In genomic region chr3:197516890-197517606, GRCh38 we compare ENCODE assay signal across 8 cellular contexts. TPM values are rescaled to one million over a fixed set of nuclear protein-coding genes. Genes with fewer than 3 reads are reported as not detected.
DNase-seq lines count a peak whose midpoint lies in the region; ATAC-seq, FAIRE-seq and TF ChIP-seq lines count a peak whose summit lies in the region.
"Not testable (repeated sequence)": the region's sequence is repeated elsewhere in the genome, so short reads cannot be mapped to it uniquely, and the experiment has no call there.

No MANE protein-coding gene starts in this region.

- H3K79me2 ChIP-seq in SK-N-SH (ENCODE audit: insufficient read depth); astrocyte (ENCODE audit: insufficient read depth, low read length); fibroblast of lung (ENCODE audit: control insufficient read depth, insufficient read depth, low read length): not testable (repeated sequence)

- WGBS in SK-N-SH (ENCODE audit: low lambda C conversion rate): 49% methylated on average over 12 of the region's 12 CpGs

- not testable (repeated sequence) for H3K27me3 Mint-ChIP-seq in Calu3 (ENCODE audit: unreplicated experiment); activated CD8-positive, alpha-beta memory T cell treated with anti-CD3 and anti-CD28 coated beads, Interleukin-2, amount 10 ng/mL, durations not matched to agents 7 days and 5 days; astrocyte (ENCODE audit: low read depth, unreplicated experiment); naive B cell

- H3K4me1 ChIP-seq in HUES48 (ENCODE audit: control insufficient read depth, insufficient read depth, low read length) (peaks cover 15% of the 10 kb centered on the region), SK-N-SH (ENCODE audit: control insufficient read depth in 1 of 2, insufficient read depth in 2 of 2, low read depth in 1 of 2, low read length in 1 of 2) (peaks cover 13 to 28% of the 10 kb centered on the region in 2 experiments; a peak in 3 of 4 replicates), astrocyte (ENCODE audit: insufficient read depth, low read length) (peaks cover 13% of the 10 kb centered on the region), fibroblast of lung (ENCODE audit: control insufficient read depth, extremely low read depth, insufficient read depth, low read length) (peaks cover 13% of the 10 kb centered on the region)

- not testable (repeated sequence) for H3K9me3 ChIP-seq in HUES48 (ENCODE audit: control insufficient read depth, insufficient read depth, low read length); SK-N-SH; astrocyte (ENCODE audit: insufficient read depth, low read depth, low read length); fibroblast of lung (ENCODE audit: control insufficient read depth, insufficient read depth, low read depth, low read length)

- H3K36me3 Mint-ChIP-seq in Calu3 (ENCODE audit: insufficient read depth, unreplicated experiment) (peaks cover 44% of the 10 kb centered on the region), naive B cell (peaks cover 7 to 44% of the 10 kb centered on the region in 2 donors)
- peaks cover 53% of the 10 kb centered on the region for H3K36me3 Mint-ChIP-seq in activated CD8-positive, alpha-beta memory T cell treated with anti-CD3 and anti-CD28 coated beads, Interleukin-2, amount 10 ng/mL, durations not matched to agents 7 days and 5 days
- not testable (repeated sequence) for H3K36me3 Mint-ChIP-seq in astrocyte (ENCODE audit: low read depth, unreplicated experiment)

- H3K36me3 ChIP-seq in HUES48 (ENCODE audit: control insufficient read depth, insufficient read depth, low read length); SK-N-SH (replicated peaks in 1 of 2; ENCODE audit: control insufficient read depth in 1 of 2, insufficient read depth in 2 of 2, low read length in 1 of 2); astrocyte (ENCODE audit: insufficient read depth, low read length); fibroblast of lung (ENCODE audit: control insufficient read depth, insufficient read depth, low read length): not testable (repeated sequence)

- POLR2A ChIA-PET in SK-N-SH (lab: Yijun Ruan, JAX): not testable (repeated sequence)

- not testable (repeated sequence) for H3K9ac ChIP-seq in HUES48 (ENCODE audit: low read depth, low read length); SK-N-SH; fibroblast of lung (ENCODE audit: insufficient read depth, low read length)
- peak overlapping the region; percentile 84 for H3K9ac ChIP-seq in astrocyte (ENCODE audit: low read length)

- H3K4me2 ChIP-seq in SK-N-SH (peak overlapping the region; percentile 54), astrocyte (ENCODE audit: low read length) (peak overlapping the region; percentile 88), fibroblast of lung (ENCODE audit: extremely low read depth, insufficient read depth, low read length) (peak overlapping the region; percentile 59)

- TF ChIP-seq CTCF in Calu3 (IDR thresholded peaks at IDR 0.05; ENCODE audit: unreplicated experiment); SK-N-SH (IDR thresholded peaks at IDR 0.05); astrocyte (IDR thresholded peaks at IDR 0.05; ENCODE audit: insufficient read depth, low read depth, low read length); fibroblast of lung (conservative IDR thresholded peaks at IDR 0.05 in 1 of 2, IDR thresholded peaks at IDR 0.05 in 1 of 2; ENCODE audit: low read depth in 1 of 2, low read length in 2 of 2): not testable (repeated sequence)

- peaks cover 56% of the 10 kb centered on the region for H3K4me1 Mint-ChIP-seq in Calu3 (ENCODE audit: low read depth, unreplicated experiment)
- H3K4me1 Mint-ChIP-seq in activated CD8-positive, alpha-beta memory T cell treated with anti-CD3 and anti-CD28 coated beads, Interleukin-2, amount 10 ng/mL, durations not matched to agents 7 days and 5 days: peaks cover 15% of the 10 kb centered on the region
- H3K4me1 Mint-ChIP-seq in astrocyte (ENCODE audit: low read depth, unreplicated experiment): peaks cover 33% of the 10 kb centered on the region
- peaks cover 15 to 31% (median 22%) of the 10 kb centered on the region in 3 donors for H3K4me1 Mint-ChIP-seq in naive B cell

- H3K4me3 Mint-ChIP-seq in Calu3 (ENCODE audit: low read depth, unreplicated experiment): peak overlapping the region; percentile 53
- H3K4me3 Mint-ChIP-seq in activated CD8-positive, alpha-beta memory T cell treated with anti-CD3 and anti-CD28 coated beads, Interleukin-2, amount 10 ng/mL, durations not matched to agents 7 days and 5 days; astrocyte (ENCODE audit: unreplicated experiment): not testable (repeated sequence)
- H3K4me3 Mint-ChIP-seq in naive B cell: peak overlapping the region in 3 of 8 donors; percentile 29 to 55 (median 33)

- not testable (repeated sequence) for TF ChIP-seq RAD21 in SK-N-SH (IDR thresholded peaks at IDR 0.05; ENCODE audit: low read length)

- not testable (repeated sequence) for H3K9me3 Mint-ChIP-seq in Calu3 (ENCODE audit: low read depth, unreplicated experiment); activated CD8-positive, alpha-beta memory T cell treated with anti-CD3 and anti-CD28 coated beads, Interleukin-2, amount 10 ng/mL, durations not matched to agents 7 days and 5 days (ENCODE audit: low read depth); astrocyte (ENCODE audit: unreplicated experiment); naive B cell

- not testable (repeated sequence) for H3K27me3 ChIP-seq in HUES48 (ENCODE audit: control insufficient read depth, insufficient read depth, low read length); SK-N-SH (ENCODE audit: insufficient read depth); astrocyte (ENCODE audit: insufficient read depth, low read length); fibroblast of lung (ENCODE audit: control insufficient read depth, insufficient read depth, low read length)

- not testable (repeated sequence) for H3F3A ChIP-seq in SK-N-SH (replicated peaks; ENCODE audit: insufficient read depth)

- not testable (repeated sequence) for H4K20me1 ChIP-seq in SK-N-SH (ENCODE audit: insufficient read depth); astrocyte (ENCODE audit: insufficient read depth, low read length); fibroblast of lung (ENCODE audit: control insufficient read depth, extremely low read depth, insufficient read depth, low read length)

- BruUV-seq in Calu3 (replicated peaks; lab: Mats Ljungman, UMichigan): not testable (repeated sequence)

- not testable (repeated sequence) for FAIRE-seq in astrocyte (lab: Jason Lieb, UNC)

- CTCF ChIA-PET in Calu3 (lab: Charles Lee): interaction anchor here (0.7 to 1.0 kb wide), 2 partner anchors 23 to 38 kb away, joined by 3 read pairs; no protein-coding TSS in a partner anchor
- CTCF ChIA-PET in SK-N-SH (lab: Yijun Ruan, JAX); activated CD8-positive, alpha-beta memory T cell treated with anti-CD3 and anti-CD28 coated beads, Interleukin-2, amount 10 ng/mL, durations not matched to agents 7 days and 5 days (lab: Charles Lee): not testable (repeated sequence)

- intact Hi-C loops in Calu3 (cut with micrococcal nuclease; ENCODE audit: unreplicated experiment): not testable (repeated sequence)

- not testable (repeated sequence) for H2AFZ ChIP-seq in SK-N-SH (ENCODE audit: low read depth)
- H2AFZ ChIP-seq in astrocyte (ENCODE audit: low read depth, low read length) (peak overlapping the region; percentile 42), fibroblast of lung (ENCODE audit: low read length) (peak overlapping the region; percentile 17)

- not testable (repeated sequence) for H3K4me3 ChIP-seq in HUES48 (ENCODE audit: low read depth, low read length); SK-N-SH (ENCODE audit: low read depth in 2 of 2, low read length in 1 of 2); astrocyte (ENCODE audit: insufficient read depth, low read depth, low read length); fibroblast of lung (replicated peaks in 1 of 4; ENCODE audit: control extremely low read depth in 1 of 4, insufficient read depth in 1 of 4, low read depth in 3 of 4, low read length in 4 of 4)

- not testable (repeated sequence) for H3K9me2 ChIP-seq in SK-N-SH

- ATAC-seq in activated CD8-positive, alpha-beta memory T cell treated with anti-CD3 and anti-CD28 coated beads, Interleukin-2, amount 10 ng/mL, durations not matched to agents 7 days and 5 days: peak; percentile 17
- ATAC-seq in naive B cell (ENCODE audit: low read depth in 2 of 2): peak in 1 of 2 donors; percentile 50
- ATAC-seq in stimulated activated naive CD8-positive, alpha-beta T cell treated with anti-CD3 and anti-CD28 coated beads, Interleukin-15, Interleukin-2, amounts not matched to agents 100 U/mL and 50 U/mL, for 24 hours: peak; percentile 10

- H3K27ac ChIP-seq in HUES48 (ENCODE audit: low read depth, low read length) (peak overlapping the region; percentile 9), SK-N-SH (ENCODE audit: low read depth in 2 of 2, low read length in 1 of 2) (peak overlapping the region in 1 of 2 experiments; percentile 58; a peak in 2 of 4 replicates), astrocyte (ENCODE audit: low read depth, low read length) (peak overlapping the region; percentile 99), fibroblast of lung (ENCODE audit: insufficient read depth, low read length) (peak overlapping the region; percentile 51)

- H3K27ac Mint-ChIP-seq in Calu3 (ENCODE audit: unreplicated experiment): peak overlapping the region; percentile 94
- peak overlapping the region; percentile 87 for H3K27ac Mint-ChIP-seq in activated CD8-positive, alpha-beta memory T cell treated with anti-CD3 and anti-CD28 coated beads, Interleukin-2, amount 10 ng/mL, durations not matched to agents 7 days and 5 days
- H3K27ac Mint-ChIP-seq in astrocyte (ENCODE audit: unreplicated experiment): peak overlapping the region; percentile 95
- peak overlapping the region; percentile 57 to 85 (median 80) for H3K27ac Mint-ChIP-seq in naive B cell

- DNase-seq in Calu3; SK-N-SH; activated CD8-positive, alpha-beta memory T cell treated with anti-CD3 and anti-CD28 coated beads, Interleukin-2, amount 10 ng/mL, durations not matched to agents 7 days and 5 days; astrocyte (ENCODE audit: low read depth); naive B cell: not testable (repeated sequence)
- peak in 1 of 2 donors; percentile 44 for DNase-seq in fibroblast of lung (ENCODE audit: low read depth in 2 of 2)
- peak; percentile 31 for DNase-seq in stimulated activated naive CD8-positive, alpha-beta T cell treated with anti-CD3 and anti-CD28 coated beads, Interleukin-15, Interleukin-2, amounts not matched to agents 100 U/mL and 50 U/mL, for 24 hours

- not testable (repeated sequence) for TF ChIP-seq EP300 in SK-N-SH (IDR thresholded peaks at IDR 0.05; ENCODE audit: borderline replicate concordance in 1 of 2, low read depth in 1 of 2, low read length in 1 of 2)

RNA-seq across cellular contexts. Expression of gene BDH1, which starts 38.7 kb away (rescaled TPM):
- total RNA-seq in Calu3 (2022) (49.0 and 56.7 TPM in 2 replicates), astrocyte (0.96 and 1.5 TPM in 2 replicates), fibroblast of lung (0.51 and 0.66 TPM in 2 replicates)
- polyA plus RNA-seq in SK-N-SH (2012; rRNA removed) (19.7 and 19.8 TPM in 2 replicates), fibroblast of lung (3.1 and 8.2 TPM in 2 replicates), naive B cell (ENCODE audit: low read depth in 6 of 6) (10 to 100 TPM; 13.9 to 25.1 (median 20.3) TPM)
- 11.1 and 16.2 TPM in 2 replicates for polyA plus RNA-seq in SK-N-SH (2012; cell fraction: cytosol; rRNA removed)
- 52.5 and 53.5 TPM in 2 replicates for polyA plus RNA-seq in SK-N-SH (2012; cell fraction: nucleus; rRNA removed)
- 10 to 100 TPM; 75.8 to 80.9 TPM for total RNA-seq in activated CD8-positive, alpha-beta memory T cell treated with anti-CD3 and anti-CD28 coated beads, Interleukin-2, amount 10 ng/mL, durations not matched to agents 7 days and 5 days
- 1.7 and 6.5 TPM in 2 replicates for polyA plus RNA-seq in fibroblast of lung (2012)
- 5.1 and 5.8 TPM in 2 replicates for polyA minus RNA-seq in fibroblast of lung (ENCODE audit: low replicate concordance)

Comparison
In these comparisons a context has a peak if more than half of its experiments do, and no peak if none do; other contexts are left out.
1. RNA of gene BDH1, which starts 38.7 kb away (total RNA-seq): 75.8 to 80.9 TPM in activated CD8-positive, alpha-beta memory T cell treated with anti-CD3 and anti-CD28 coated beads, Interleukin-2, amount 10 ng/mL, durations not matched to agents 7 days and 5 days and 49.0 to 56.7 TPM in Calu3; 0.96 to 1.5 TPM in astrocyte and 0.51 to 0.66 TPM in fibroblast of lung; every median in the first group is over 10 times any median in the second.
2. Peak in every context shown above with its lines, with median percentiles within 50 percentile points of each other: H3K27ac Mint-ChIP-seq and H3K4me2 ChIP-seq.